1 cellular context compared by ENCODE assay signal in genomic region chr16:87528690-87529579, GRCh38.
TF ChIP-seq lines count a peak whose summit lies in the region.

No MANE protein-coding gene starts in this region.

TF ChIP-seq in HepG2, 621 proteins besides CTCF, POLR2A, EP300 and RAD21 (continued from another document and continues in another):
- TF ChIP-seq SKIL (CRISPR knock-in tag; IDR thresholded peaks at IDR 0.05; ENCODE audit: borderline replicate concordance) (0 out of 2 replicates have a peak, but pooled peaks have one; percentile 72), DZIP1 (CRISPR knock-in tag; IDR thresholded peaks at IDR 0.05) (peak; percentile 75; the same call in 1 of the 2 replicates), ZNF589 (CRISPR knock-in tag; conservative IDR thresholded peaks at IDR 0.05) (peak; percentile 55; the same call in 1 of the 2 replicates), ZNF703 (CRISPR knock-in tag; IDR thresholded peaks at IDR 0.05; ENCODE audit: borderline replicate concordance) (peak; percentile 24; the same call in 1 of the 2 replicates), MED13 (CRISPR knock-in tag; IDR thresholded peaks at IDR 0.05) (0 out of 2 replicates have a peak, but pooled peaks have one; percentile 26), ZNF253 (CRISPR knock-in tag; IDR thresholded peaks at IDR 0.05; ENCODE audit: borderline replicate concordance) (no peak; the same call in 1 of the 2 replicates), NFAT5 (CRISPR knock-in tag; IDR thresholded peaks at IDR 0.05) (no peak), HNRNPH1 (optimal IDR thresholded peaks at IDR 0.05; ENCODE audit: low read depth, low read length) (no peak), ZNF280D (CRISPR knock-in tag; IDR thresholded peaks at IDR 0.05) (no peak), RELA (CRISPR knock-in tag; IDR thresholded peaks at IDR 0.05) (no peak), ZNF160 (CRISPR knock-in tag; IDR thresholded peaks at IDR 0.05) (peak; percentile 77), ZSCAN25 (CRISPR knock-in tag; IDR thresholded peaks at IDR 0.05) (peak; percentile 66), ZBTB42 (CRISPR knock-in tag; IDR thresholded peaks at IDR 0.05) (no peak), RFX3 (CRISPR knock-in tag; IDR thresholded peaks at IDR 0.05) (peak; percentile 62), HHEX (CRISPR knock-in tag; IDR thresholded peaks at IDR 0.05) (peak; percentile 53), KLF6 (CRISPR knock-in tag; IDR thresholded peaks at IDR 0.05) (peak; percentile 94; the same call in 1 of the 2 replicates), ZNF672 (CRISPR knock-in tag; IDR thresholded peaks at IDR 0.05) (no peak), ZNF484 (CRISPR knock-in tag; IDR thresholded peaks at IDR 0.05; ENCODE audit: borderline replicate concordance, low read depth) (no peak), ZNF18 (CRISPR knock-in tag; IDR thresholded peaks at IDR 0.05; ENCODE audit: insufficient replicate concordance) (peak; percentile 92), CHD2 (IDR thresholded peaks at IDR 0.05; ENCODE audit: low read depth, low read length) (no peak), ZNF333 (CRISPR knock-in tag; IDR thresholded peaks at IDR 0.05; ENCODE audit: borderline replicate concordance) (no peak), ETS1 (CRISPR knock-in tag; IDR thresholded peaks at IDR 0.05) (peak; percentile 29; the same call in 1 of the 2 replicates), DPF2 (CRISPR knock-in tag; IDR thresholded peaks at IDR 0.05; ENCODE audit: borderline replicate concordance, low read depth) (peak; percentile 79; the same call in 1 of the 2 replicates), BHLHE40 (IDR thresholded peaks at IDR 0.05; ENCODE audit: low read length) (peak; percentile 26; the same call in 1 of the 2 replicates), MYNN (CRISPR knock-in tag; IDR thresholded peaks at IDR 0.05; ENCODE audit: low read depth) (no peak), POLR2AphosphoS5 (IDR thresholded peaks at IDR 0.05; ENCODE audit: low read depth, low read length) (peak; percentile 62), ZBTB37 (CRISPR knock-in tag; IDR thresholded peaks at IDR 0.05) (peak; percentile 56; the same call in 1 of the 2 replicates), ZNF44 (CRISPR knock-in tag; IDR thresholded peaks at IDR 0.05) (no peak), KLF13 (CRISPR knock-in tag; IDR thresholded peaks at IDR 0.05) (no peak), ZNF33A (CRISPR knock-in tag; IDR thresholded peaks at IDR 0.05; ENCODE audit: borderline replicate concordance) (no peak), MEIS1 (CRISPR knock-in tag; IDR thresholded peaks at IDR 0.05; ENCODE audit: borderline replicate concordance) (peak; percentile 52), ZNF737 (CRISPR knock-in tag; IDR thresholded peaks at IDR 0.05; ENCODE audit: borderline replicate concordance) (no peak), CSRNP1 (CRISPR knock-in tag; IDR thresholded peaks at IDR 0.05) (peak; percentile 66; the same call in 1 of the 2 replicates), NR2F2 (IDR thresholded peaks at IDR 0.05; ENCODE audit: borderline replicate concordance, low read depth) (peak; percentile 98), ZNF510 (CRISPR knock-in tag; IDR thresholded peaks at IDR 0.05; ENCODE audit: low read depth) (no peak; the same call in 1 of the 2 replicates), DBP (CRISPR knock-in tag; IDR thresholded peaks at IDR 0.05; ENCODE audit: not compliant biosample characterization) (peak; percentile 53), AHR (CRISPR knock-in tag; IDR thresholded peaks at IDR 0.05) (0 out of 2 replicates have a peak, but pooled peaks have one; percentile 72), ZNF3 (CRISPR knock-in tag; IDR thresholded peaks at IDR 0.05) (no peak), ZKSCAN8 (CRISPR knock-in tag; IDR thresholded peaks at IDR 0.05; ENCODE audit: borderline replicate concordance) (0 out of 2 replicates have a peak, but pooled peaks have one; percentile 53), SMARCE1 (IDR thresholded peaks at IDR 0.05; ENCODE audit: borderline replicate concordance) (no peak)
